In genomic region chr3:141272906-141273662, GRCh38 we compare ENCODE assay signal across 22 cellular contexts. TPM values are rescaled to one million over a fixed set of nuclear protein-coding genes. Genes with fewer than 3 reads are reported as not detected.
A peak's percentile ranks its signal among the peaks of the same experiment; 100 is the strongest.
DNase-seq lines count a peak whose midpoint lies in the region; ATAC-seq and TF ChIP-seq lines count a peak whose summit lies in the region.
"Had no signal": no experiment of that assay in that cellular context is flagged by ENCODE, and none has a peak within 500 bp of the region (broad histone marks: within the 10 kb centered on the region; RNA-seq: fewer than 3 reads in every experiment).

No MANE protein-coding gene starts in this region.

- no TSS peak for BruUV-seq in Caco-2 (replicated peaks; lab: Mats Ljungman, UMichigan)

- peak overlapping the region; percentile 26 for H3K27ac Mint-ChIP-seq in Caco-2 (ENCODE audit: unreplicated experiment)
- H3K27ac Mint-ChIP-seq in activated naive CD8-positive, alpha-beta T cell treated with anti-CD3 and anti-CD28 coated beads, Interleukin-2, amount 50 U/mL, for 24 hours: peak overlapping the region; percentile 76
- H3K27ac Mint-ChIP-seq: B cell; CD8-positive, alpha-beta T cell had no signal

- TF ChIP-seq CTCF in Caco-2 (IDR thresholded peaks at IDR 0.05; ENCODE audit: insufficient read depth in 1 of 2, low read depth in 1 of 2, low read length in 1 of 2, severe bottlenecking in 1 of 2, unreplicated experiment in 1 of 2): no peak

- H3K79me1 ChIP-seq in mesenchymal stem cell (replicated peaks; ENCODE audit: low read length, poor library complexity, severe bottlenecking): no peaks in the 10 kb centered on the region

- H4K91ac ChIP-seq in mesenchymal stem cell (ENCODE audit: low read length): no peak overlapping the region

- H3K18ac ChIP-seq in mesenchymal stem cell (ENCODE audit: low read depth in 1 of 2, low read length in 2 of 2): no peak overlapping the region

- POLR2A ChIA-PET in Caco-2 (lab: Charles Lee): no interaction called here

- no peak overlapping the region for H3K23ac ChIP-seq in mesenchymal stem cell (ENCODE audit: low read length in 2 of 2)

- H3K4ac ChIP-seq in mesenchymal stem cell (ENCODE audit: low read depth in 1 of 2, low read length in 2 of 2): no peak overlapping the region

- H4K8ac ChIP-seq in mesenchymal stem cell (ENCODE audit: low read length): no peak overlapping the region

- H2BK120ac ChIP-seq in mesenchymal stem cell (ENCODE audit: low read depth, low read length): no peak overlapping the region

- CTCF ChIA-PET in Caco-2 (lab: Charles Lee): interaction anchor here (1.0 kb wide), 1 partner anchor 39 kb away, joined by 3 read pairs; no protein-coding TSS in a partner anchor

- ATAC-seq in activated naive CD8-positive, alpha-beta T cell treated with anti-CD3 and anti-CD28 coated beads, Interleukin-2, amount 50 U/mL, for 24 hours: no peak
- ATAC-seq in HG02623 (IDR thresholded peaks at IDR 0.05; ENCODE audit: unreplicated experiment): no peak
- ATAC-seq: CD8-positive, alpha-beta T cell; HepG2; K562; Panc1 had no signal

- H2BK12ac ChIP-seq in mesenchymal stem cell (ENCODE audit: low read length in 2 of 2): no peak overlapping the region

- H3K27me3 ChIP-seq in Caco-2 (replicated peaks; ENCODE audit: control insufficient read depth, insufficient read depth, low read length): no peaks in the 10 kb centered on the region
- no peaks in the 10 kb centered on the region for H3K27me3 ChIP-seq in mesenchymal stem cell (ENCODE audit: control insufficient read depth in 1 of 2, insufficient read depth in 1 of 2, low read length in 2 of 2)

- H3K36me3 ChIP-seq in Caco-2 (ENCODE audit: control insufficient read depth, insufficient read depth, low read length) (no peaks in the 10 kb centered on the region; the same call in 1 of the 2 replicates), mesenchymal stem cell (ENCODE audit: control insufficient read depth in 1 of 2, insufficient read depth in 2 of 2, low read depth in 1 of 2, low read length in 2 of 2) (peaks cover 0 to 12% of the 10 kb centered on the region in 2 experiments)

- H3K4me3 Mint-ChIP-seq in Caco-2 (ENCODE audit: unreplicated experiment): no peak overlapping the region
- no peak overlapping the region for H3K4me3 Mint-ChIP-seq in activated naive CD8-positive, alpha-beta T cell treated with anti-CD3 and anti-CD28 coated beads, Interleukin-2, amount 50 U/mL, for 24 hours
- H3K4me3 Mint-ChIP-seq: B cell; CD8-positive, alpha-beta T cell had no signal

- no peak overlapping the region for H3K14ac ChIP-seq in mesenchymal stem cell (ENCODE audit: low read length in 2 of 2)

- peaks cover 29% of the 10 kb centered on the region for H3K4me1 ChIP-seq in Caco-2
- H3K4me1 ChIP-seq in mesenchymal stem cell (ENCODE audit: control insufficient read depth, insufficient read depth, low read depth, low read length): peaks cover 4% of the 10 kb centered on the region

- H2AK5ac ChIP-seq in mesenchymal stem cell (ENCODE audit: low read length, severe bottlenecking): no peak overlapping the region

- H3K9me3 Mint-ChIP-seq in Caco-2 (ENCODE audit: unreplicated experiment): no peaks in the 10 kb centered on the region
- no peaks in the 10 kb centered on the region for H3K9me3 Mint-ChIP-seq in activated naive CD8-positive, alpha-beta T cell treated with anti-CD3 and anti-CD28 coated beads, Interleukin-2, amount 50 U/mL, for 24 hours
- H3K9me3 Mint-ChIP-seq: CD8-positive, alpha-beta T cell had no signal

- no peak overlapping the region for H3K9ac ChIP-seq in mesenchymal stem cell (ENCODE audit: low read length)
- H3K9ac ChIP-seq: GM23248 had no signal

- H3K4me2 ChIP-seq in mesenchymal stem cell (ENCODE audit: low read length, poor library complexity, severe bottlenecking): no peak overlapping the region

- H3K4me3 ChIP-seq in Caco-2 (ENCODE audit: low read depth, low read length) (no peak overlapping the region), mesenchymal stem cell (ENCODE audit: insufficient read depth in 1 of 2, low read depth in 1 of 2, low read length in 2 of 2) (no peak overlapping the region)
- H3K4me3 ChIP-seq: GM23248, K562 had no signal

- no peaks in the 10 kb centered on the region for H3K9me3 ChIP-seq in Caco-2
- no peaks in the 10 kb centered on the region for H3K9me3 ChIP-seq in mesenchymal stem cell (ENCODE audit: control insufficient read depth, low read length)

- H3K27me3 Mint-ChIP-seq in Caco-2 (ENCODE audit: insufficient read depth, unreplicated experiment): no peaks in the 10 kb centered on the region
- no peaks in the 10 kb centered on the region for H3K27me3 Mint-ChIP-seq in activated naive CD8-positive, alpha-beta T cell treated with anti-CD3 and anti-CD28 coated beads, Interleukin-2, amount 50 U/mL, for 24 hours
- H3K27me3 Mint-ChIP-seq: B cell had no signal

- H2BK5ac ChIP-seq in mesenchymal stem cell (ENCODE audit: low read depth, low read length, poor library complexity, severe bottlenecking): no peak overlapping the region

- 93% methylated on average over 8 of the region's 8 CpGs for WGBS in mesenchymal stem cell

- no peak overlapping the region for H3K27ac ChIP-seq in mesenchymal stem cell (ENCODE audit: low read length, poor library complexity, severe bottlenecking)
- H3K27ac ChIP-seq: GM23248 had no signal

- intact Hi-C loops in Caco-2 (cut with micrococcal nuclease; ENCODE audit: unreplicated experiment): no loop called here

- peaks cover 12% of the 10 kb centered on the region for H3K36me3 Mint-ChIP-seq in Caco-2 (ENCODE audit: insufficient read depth, unreplicated experiment)
- peaks cover 2% of the 10 kb centered on the region for H3K36me3 Mint-ChIP-seq in activated naive CD8-positive, alpha-beta T cell treated with anti-CD3 and anti-CD28 coated beads, Interleukin-2, amount 50 U/mL, for 24 hours (ENCODE audit: low read depth)

- no peak overlapping the region for H2AFZ ChIP-seq in mesenchymal stem cell (ENCODE audit: low read depth, low read length)
- H2AFZ ChIP-seq: GM23248 had no signal

- DNase-seq in Caco-2: no peak
- peak; percentile 13 for DNase-seq in Daoy (ENCODE audit: low read depth)
- no peak for DNase-seq in activated naive CD8-positive, alpha-beta T cell treated with anti-CD3 and anti-CD28 coated beads, Interleukin-2, amount 50 U/mL, for 24 hours
- DNase-seq in mesenchymal stem cell: peak; percentile 25
- DNase-seq in NCI-H226: no peak
- no peak for DNase-seq in activated T-cell treated with anti-CD3 and anti-CD28 coated beads for 4 hours
- DNase-seq: Calu3; CD8-positive, alpha-beta T cell; GM23248; H7; Kasumi-1; NCI-H1105; NCI-H146; NCI-H2029; NCI-H446 treated with DMSO at 0.1 percent for 48 hours; NCI-H526; SHP77 treated with DMSO at 0.1 percent for 48 hours had no signal

- H3K4me1 Mint-ChIP-seq in Caco-2 (ENCODE audit: low read depth, unreplicated experiment): peaks cover 27% of the 10 kb centered on the region
- peaks cover 33% of the 10 kb centered on the region for H3K4me1 Mint-ChIP-seq in activated naive CD8-positive, alpha-beta T cell treated with anti-CD3 and anti-CD28 coated beads, Interleukin-2, amount 50 U/mL, for 24 hours
- H3K4me1 Mint-ChIP-seq: B cell had no signal

- no peak overlapping the region for H2BK15ac ChIP-seq in mesenchymal stem cell (ENCODE audit: low read depth, poor library complexity, severe bottlenecking)

RNA-seq across cellular contexts. Expression of gene PXYLP1, which starts 41.5 kb away (rescaled TPM):
- total RNA-seq in Caco-2 (2022): 22.8 and 24.6 TPM in 2 replicates
- total RNA-seq in Daoy (2014; rRNA removed; shearing (Covaris generic)): 8.6 TPM in 2 replicates
- 4.6 TPM for polyA plus RNA-seq in mesenchymal stem cell (2013, experiment 1 of 2)
- polyA plus RNA-seq in mesenchymal stem cell (2013, experiment 2 of 2): 4.5 TPM

Comparison
In these comparisons a context has a peak if more than half of its experiments do, and no peak if none do; other contexts are left out.
1. DNase-seq: peak in Daoy (single experiment) and mesenchymal stem cell (single experiment); none in Caco-2 (0 of 2), activated naive CD8-positive, alpha-beta T cell treated with anti-CD3 and anti-CD28 coated beads, Interleukin-2, amount 50 U/mL, for 24 hours (single experiment), NCI-H226 (single experiment) and activated T-cell treated with anti-CD3 and anti-CD28 coated beads for 4 hours (single experiment).